In the genomic region with DNA sequence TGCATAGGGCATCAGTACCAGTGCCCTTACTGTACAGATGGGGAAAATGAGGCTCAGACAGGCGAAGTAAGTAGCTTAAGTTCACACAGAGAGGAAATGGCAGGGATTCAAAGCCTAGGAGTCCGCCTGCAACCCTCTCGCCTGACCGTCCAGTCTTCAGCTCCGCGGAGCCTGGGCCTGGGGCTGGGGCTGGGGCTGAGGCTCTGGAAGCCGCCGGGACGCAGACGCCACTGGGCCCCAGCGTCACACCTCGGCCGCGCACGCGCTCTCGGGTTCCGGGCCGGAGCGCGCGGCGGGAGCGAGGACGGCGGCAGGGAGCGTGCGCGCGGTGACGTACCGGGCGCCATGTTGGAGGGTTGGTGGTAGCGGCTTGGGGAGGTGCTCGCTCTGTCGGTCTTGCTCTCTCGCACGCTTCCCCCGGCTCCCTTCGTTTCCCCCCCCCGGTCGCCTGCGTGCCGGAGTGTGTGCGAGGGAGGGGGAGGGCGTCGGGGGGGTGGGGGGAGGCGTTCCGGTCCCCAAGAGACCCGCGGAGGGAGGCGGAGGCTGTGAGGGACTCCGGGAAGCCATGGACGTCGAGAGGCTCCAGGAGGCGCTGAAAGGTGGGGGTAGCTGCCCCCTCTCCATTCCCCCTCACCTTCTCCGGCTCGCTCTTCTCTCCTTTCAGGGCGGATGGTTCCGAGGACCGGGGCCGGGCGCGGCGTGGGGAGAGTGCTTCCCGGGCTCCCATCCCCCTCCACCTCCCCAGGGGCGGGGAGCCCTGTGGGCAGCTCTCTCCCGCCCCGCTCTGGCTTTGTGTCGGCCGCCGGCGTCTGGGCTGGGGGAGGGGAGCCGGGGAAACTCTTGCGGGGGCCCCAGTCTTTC, we compare ENCODE assay signal across 1 cellular context.
TF ChIP-seq lines count a peak whose summit lies in the region.

A gene with protein sequence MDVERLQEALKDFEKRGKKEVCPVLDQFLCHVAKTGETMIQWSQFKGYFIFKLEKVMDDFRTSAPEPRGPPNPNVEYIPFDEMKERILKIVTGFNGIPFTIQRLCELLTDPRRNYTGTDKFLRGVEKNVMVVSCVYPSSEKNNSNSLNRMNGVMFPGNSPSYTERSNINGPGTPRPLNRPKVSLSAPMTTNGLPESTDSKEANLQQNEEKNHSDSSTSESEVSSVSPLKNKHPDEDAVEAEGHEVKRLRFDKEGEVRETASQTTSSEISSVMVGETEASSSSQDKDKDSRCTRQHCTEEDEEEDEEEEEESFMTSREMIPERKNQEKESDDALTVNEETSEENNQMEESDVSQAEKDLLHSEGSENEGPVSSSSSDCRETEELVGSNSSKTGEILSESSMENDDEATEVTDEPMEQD (plus strand): TSS at position 339 of the 861 bp plus-strand sequence. CDS start 227 bp downstream, at position 566.

TF ChIP-seq in HepG2, 621 proteins besides CTCF, POLR2A, EP300 and RAD21 (continued from another document and continues in another):
- TF ChIP-seq, protein P1, sequence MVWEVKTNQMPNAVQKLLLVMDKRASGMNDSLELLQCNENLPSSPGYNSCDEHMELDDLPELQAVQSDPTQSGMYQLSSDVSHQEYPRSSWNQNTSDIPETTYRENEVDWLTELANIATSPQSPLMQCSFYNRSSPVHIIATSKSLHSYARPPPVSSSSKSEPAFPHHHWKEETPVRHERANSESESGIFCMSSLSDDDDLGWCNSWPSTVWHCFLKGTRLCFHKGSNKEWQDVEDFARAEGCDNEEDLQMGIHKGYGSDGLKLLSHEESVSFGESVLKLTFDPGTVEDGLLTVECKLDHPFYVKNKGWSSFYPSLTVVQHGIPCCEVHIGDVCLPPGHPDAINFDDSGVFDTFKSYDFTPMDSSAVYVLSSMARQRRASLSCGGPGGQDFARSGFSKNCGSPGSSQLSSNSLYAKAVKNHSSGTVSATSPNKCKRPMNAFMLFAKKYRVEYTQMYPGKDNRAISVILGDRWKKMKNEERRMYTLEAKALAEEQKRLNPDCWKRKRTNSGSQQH (CRISPR knock-in tag; IDR thresholded peaks at IDR 0.05; ENCODE audit: low read depth): peak; percentile 67
- peak; percentile 88 for TF ChIP-seq SAFB2 (CRISPR knock-in tag; IDR thresholded peaks at IDR 0.05; ENCODE audit: borderline replicate concordance, low read depth)
- peak; percentile 74; the same call in 1 of the 2 replicates for TF ChIP-seq KLF6 (CRISPR knock-in tag; IDR thresholded peaks at IDR 0.05)
- TF ChIP-seq, protein P2, sequence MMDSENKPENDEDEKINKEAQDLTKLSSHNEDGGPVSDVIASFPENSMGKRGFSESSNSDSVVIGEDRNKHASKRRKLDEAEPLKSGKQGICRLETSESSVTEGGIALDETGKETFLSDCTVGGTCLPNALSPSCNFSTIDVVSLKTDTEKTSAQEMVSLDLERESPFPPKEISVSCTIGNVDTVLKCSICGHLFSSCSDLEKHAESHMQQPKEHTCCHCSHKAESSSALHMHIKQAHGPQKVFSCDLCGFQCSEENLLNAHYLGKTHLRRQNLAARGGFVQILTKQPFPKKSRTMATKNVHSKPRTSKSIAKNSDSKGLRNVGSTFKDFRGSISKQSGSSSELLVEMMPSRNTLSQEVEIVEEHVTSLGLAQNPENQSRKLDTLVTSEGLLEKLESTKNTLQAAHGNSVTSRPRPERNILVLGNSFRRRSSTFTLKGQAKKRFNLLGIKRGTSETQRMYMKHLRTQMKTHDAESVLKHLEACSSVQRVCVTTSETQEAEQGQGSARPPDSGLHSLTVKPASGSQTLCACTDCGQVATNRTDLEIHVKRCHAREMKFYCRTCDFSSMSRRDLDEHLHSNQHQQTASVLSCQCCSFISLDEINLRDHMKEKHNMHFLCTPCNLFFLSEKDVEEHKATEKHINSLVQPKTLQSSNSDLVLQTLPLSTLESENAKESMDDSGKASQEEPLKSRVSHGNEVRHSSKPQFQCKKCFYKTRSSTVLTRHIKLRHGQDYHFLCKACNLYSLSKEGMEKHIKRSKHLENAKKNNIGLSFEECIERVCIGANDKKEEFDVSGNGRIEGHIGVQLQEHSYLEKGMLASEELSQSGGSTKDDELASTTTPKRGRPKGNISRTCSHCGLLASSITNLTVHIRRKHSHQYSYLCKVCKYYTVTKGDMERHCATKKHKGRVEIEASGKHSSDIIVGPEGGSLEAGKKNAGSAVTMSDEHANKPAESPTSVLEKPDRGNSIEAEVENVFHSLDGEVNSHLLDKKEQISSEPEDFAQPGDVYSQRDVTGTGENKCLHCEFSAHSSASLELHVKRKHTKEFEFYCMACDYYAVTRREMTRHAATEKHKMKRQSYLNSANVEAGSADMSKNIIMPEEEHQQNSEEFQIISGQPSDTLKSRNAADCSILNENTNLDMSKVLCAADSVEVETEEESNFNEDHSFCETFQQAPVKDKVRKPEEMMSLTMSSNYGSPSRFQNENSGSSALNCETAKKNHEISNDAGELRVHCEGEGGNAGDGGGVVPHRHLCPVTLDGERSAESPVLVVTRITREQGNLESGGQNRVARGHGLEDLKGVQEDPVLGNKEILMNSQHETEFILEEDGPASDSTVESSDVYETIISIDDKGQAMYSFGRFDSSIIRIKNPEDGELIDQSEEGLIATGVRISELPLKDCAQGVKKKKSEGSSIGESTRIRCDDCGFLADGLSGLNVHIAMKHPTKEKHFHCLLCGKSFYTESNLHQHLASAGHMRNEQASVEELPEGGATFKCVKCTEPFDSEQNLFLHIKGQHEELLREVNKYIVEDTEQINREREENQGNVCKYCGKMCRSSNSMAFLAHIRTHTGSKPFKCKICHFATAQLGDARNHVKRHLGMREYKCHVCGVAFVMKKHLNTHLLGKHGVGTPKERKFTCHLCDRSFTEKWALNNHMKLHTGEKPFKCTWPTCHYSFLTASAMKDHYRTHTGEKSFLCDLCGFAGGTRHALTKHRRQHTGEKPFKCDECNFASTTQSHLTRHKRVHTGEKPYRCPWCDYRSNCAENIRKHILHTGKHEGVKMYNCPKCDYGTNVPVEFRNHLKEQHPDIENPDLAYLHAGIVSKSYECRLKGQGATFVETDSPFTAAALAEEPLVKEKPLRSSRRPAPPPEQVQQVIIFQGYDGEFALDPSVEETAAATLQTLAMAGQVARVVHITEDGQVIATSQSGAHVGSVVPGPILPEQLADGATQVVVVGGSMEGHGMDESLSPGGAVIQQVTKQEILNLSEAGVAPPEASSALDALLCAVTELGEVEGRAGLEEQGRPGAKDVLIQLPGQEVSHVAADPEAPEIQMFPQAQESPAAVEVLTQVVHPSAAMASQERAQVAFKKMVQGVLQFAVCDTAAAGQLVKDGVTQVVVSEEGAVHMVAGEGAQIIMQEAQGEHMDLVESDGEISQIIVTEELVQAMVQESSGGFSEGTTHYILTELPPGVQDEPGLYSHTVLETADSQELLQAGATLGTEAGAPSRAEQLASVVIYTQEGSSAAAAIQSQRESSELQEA (CRISPR knock-in tag; IDR thresholded peaks at IDR 0.05; ENCODE audit: not compliant biosample characterization): peak; percentile 89
- TF ChIP-seq ZNF562 (CRISPR knock-in tag; IDR thresholded peaks at IDR 0.05; ENCODE audit: borderline replicate concordance): 0 out of 2 replicates have a peak, but pooled peaks have one; percentile 26
- TF ChIP-seq, protein P3, sequence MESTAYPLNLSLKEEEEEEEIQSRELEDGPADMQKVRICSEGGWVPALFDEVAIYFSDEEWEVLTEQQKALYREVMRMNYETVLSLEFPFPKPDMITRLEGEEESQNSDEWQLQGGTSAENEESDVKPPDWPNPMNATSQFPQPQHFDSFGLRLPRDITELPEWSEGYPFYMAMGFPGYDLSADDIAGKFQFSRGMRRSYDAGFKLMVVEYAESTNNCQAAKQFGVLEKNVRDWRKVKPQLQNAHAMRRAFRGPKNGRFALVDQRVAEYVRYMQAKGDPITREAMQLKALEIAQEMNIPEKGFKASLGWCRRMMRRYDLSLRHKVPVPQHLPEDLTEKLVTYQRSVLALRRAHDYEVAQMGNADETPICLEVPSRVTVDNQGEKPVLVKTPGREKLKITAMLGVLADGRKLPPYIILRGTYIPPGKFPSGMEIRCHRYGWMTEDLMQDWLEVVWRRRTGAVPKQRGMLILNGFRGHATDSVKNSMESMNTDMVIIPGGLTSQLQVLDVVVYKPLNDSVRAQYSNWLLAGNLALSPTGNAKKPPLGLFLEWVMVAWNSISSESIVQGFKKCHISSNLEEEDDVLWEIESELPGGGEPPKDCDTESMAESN (CRISPR knock-in tag; conservative IDR thresholded peaks at IDR 0.05): no peak; the same call in 1 of the 2 replicates
- no peak for TF ChIP-seq RCOR2 (CRISPR knock-in tag; IDR thresholded peaks at IDR 0.05)
- TF ChIP-seq ZKSCAN5 (CRISPR knock-in tag; IDR thresholded peaks at IDR 0.05): no peak
- TF ChIP-seq, protein P4, sequence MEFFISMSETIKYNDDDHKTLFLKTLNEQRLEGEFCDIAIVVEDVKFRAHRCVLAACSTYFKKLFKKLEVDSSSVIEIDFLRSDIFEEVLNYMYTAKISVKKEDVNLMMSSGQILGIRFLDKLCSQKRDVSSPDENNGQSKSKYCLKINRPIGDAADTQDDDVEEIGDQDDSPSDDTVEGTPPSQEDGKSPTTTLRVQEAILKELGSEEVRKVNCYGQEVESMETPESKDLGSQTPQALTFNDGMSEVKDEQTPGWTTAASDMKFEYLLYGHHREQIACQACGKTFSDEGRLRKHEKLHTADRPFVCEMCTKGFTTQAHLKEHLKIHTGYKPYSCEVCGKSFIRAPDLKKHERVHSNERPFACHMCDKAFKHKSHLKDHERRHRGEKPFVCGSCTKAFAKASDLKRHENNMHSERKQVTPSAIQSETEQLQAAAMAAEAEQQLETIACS (CRISPR knock-in tag; IDR thresholded peaks at IDR 0.05): peak; percentile 99
- 0 out of 2 replicates have a peak, but pooled peaks have one; percentile 56 for TF ChIP-seq ISX (CRISPR knock-in tag; conservative IDR thresholded peaks at IDR 0.05)
- TF ChIP-seq ZNF841 (CRISPR knock-in tag; IDR thresholded peaks at IDR 0.05; ENCODE audit: borderline replicate concordance): no peak
- no peak for TF ChIP-seq FOXA1 (IDR thresholded peaks at IDR 0.05)
- 0 out of 2 replicates have a peak, but pooled peaks have one; percentile 17 for TF ChIP-seq FOXA1 (CRISPR knock-in tag; IDR thresholded peaks at IDR 0.05)
- no peak for TF ChIP-seq RXRA (CRISPR knock-in tag; IDR thresholded peaks at IDR 0.05)
- no peak for TF ChIP-seq HNF4G (IDR thresholded peaks at IDR 0.05; ENCODE audit: borderline replicate concordance, low read depth, low read length)
- peak; percentile 36; the same call in 1 of the 2 replicates for TF ChIP-seq HNF4G (CRISPR knock-in tag; IDR thresholded peaks at IDR 0.05; ENCODE audit: borderline replicate concordance, low read depth)
- no peak; the same call in 1 of the 2 replicates for TF ChIP-seq MIXL1 (CRISPR knock-in tag; IDR thresholded peaks at IDR 0.05)
- peak; percentile 84 for TF ChIP-seq MEIS2 (CRISPR knock-in tag; IDR thresholded peaks at IDR 0.05)
- peak; percentile 95 for TF ChIP-seq YY1 (IDR thresholded peaks at IDR 0.05; ENCODE audit: insufficient read depth, insufficient replicate concordance, low read depth, low read length)
- TF ChIP-seq JDP2 (CRISPR knock-in tag; IDR thresholded peaks at IDR 0.05; ENCODE audit: borderline replicate concordance): no peak
- TF ChIP-seq, protein P5, sequence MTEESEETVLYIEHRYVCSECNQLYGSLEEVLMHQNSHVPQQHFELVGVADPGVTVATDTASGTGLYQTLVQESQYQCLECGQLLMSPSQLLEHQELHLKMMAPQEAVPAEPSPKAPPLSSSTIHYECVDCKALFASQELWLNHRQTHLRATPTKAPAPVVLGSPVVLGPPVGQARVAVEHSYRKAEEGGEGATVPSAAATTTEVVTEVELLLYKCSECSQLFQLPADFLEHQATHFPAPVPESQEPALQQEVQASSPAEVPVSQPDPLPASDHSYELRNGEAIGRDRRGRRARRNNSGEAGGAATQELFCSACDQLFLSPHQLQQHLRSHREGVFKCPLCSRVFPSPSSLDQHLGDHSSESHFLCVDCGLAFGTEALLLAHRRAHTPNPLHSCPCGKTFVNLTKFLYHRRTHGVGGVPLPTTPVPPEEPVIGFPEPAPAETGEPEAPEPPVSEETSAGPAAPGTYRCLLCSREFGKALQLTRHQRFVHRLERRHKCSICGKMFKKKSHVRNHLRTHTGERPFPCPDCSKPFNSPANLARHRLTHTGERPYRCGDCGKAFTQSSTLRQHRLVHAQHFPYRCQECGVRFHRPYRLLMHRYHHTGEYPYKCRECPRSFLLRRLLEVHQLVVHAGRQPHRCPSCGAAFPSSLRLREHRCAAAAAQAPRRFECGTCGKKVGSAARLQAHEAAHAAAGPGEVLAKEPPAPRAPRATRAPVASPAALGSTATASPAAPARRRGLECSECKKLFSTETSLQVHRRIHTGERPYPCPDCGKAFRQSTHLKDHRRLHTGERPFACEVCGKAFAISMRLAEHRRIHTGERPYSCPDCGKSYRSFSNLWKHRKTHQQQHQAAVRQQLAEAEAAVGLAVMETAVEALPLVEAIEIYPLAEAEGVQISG (CRISPR knock-in tag; IDR thresholded peaks at IDR 0.05): peak; percentile 63; the same call in 1 of the 2 replicates
- TF ChIP-seq, protein P6, sequence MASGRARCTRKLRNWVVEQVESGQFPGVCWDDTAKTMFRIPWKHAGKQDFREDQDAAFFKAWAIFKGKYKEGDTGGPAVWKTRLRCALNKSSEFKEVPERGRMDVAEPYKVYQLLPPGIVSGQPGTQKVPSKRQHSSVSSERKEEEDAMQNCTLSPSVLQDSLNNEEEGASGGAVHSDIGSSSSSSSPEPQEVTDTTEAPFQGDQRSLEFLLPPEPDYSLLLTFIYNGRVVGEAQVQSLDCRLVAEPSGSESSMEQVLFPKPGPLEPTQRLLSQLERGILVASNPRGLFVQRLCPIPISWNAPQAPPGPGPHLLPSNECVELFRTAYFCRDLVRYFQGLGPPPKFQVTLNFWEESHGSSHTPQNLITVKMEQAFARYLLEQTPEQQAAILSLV (CRISPR knock-in tag; IDR thresholded peaks at IDR 0.05; ENCODE audit: borderline replicate concordance): 0 out of 2 replicates have a peak, but pooled peaks have one; percentile 66
- no peak for TF ChIP-seq HNRNPH1 (optimal IDR thresholded peaks at IDR 0.05; ENCODE audit: low read depth, low read length)
- no peak for TF ChIP-seq NCOR1 (IDR thresholded peaks at IDR 0.05; ENCODE audit: borderline replicate concordance, low read length)
- peak; percentile 84; the same call in 1 of the 2 replicates for TF ChIP-seq CENPT (CRISPR knock-in tag; IDR thresholded peaks at IDR 0.05; ENCODE audit: low read depth)
- TF ChIP-seq, protein P7, sequence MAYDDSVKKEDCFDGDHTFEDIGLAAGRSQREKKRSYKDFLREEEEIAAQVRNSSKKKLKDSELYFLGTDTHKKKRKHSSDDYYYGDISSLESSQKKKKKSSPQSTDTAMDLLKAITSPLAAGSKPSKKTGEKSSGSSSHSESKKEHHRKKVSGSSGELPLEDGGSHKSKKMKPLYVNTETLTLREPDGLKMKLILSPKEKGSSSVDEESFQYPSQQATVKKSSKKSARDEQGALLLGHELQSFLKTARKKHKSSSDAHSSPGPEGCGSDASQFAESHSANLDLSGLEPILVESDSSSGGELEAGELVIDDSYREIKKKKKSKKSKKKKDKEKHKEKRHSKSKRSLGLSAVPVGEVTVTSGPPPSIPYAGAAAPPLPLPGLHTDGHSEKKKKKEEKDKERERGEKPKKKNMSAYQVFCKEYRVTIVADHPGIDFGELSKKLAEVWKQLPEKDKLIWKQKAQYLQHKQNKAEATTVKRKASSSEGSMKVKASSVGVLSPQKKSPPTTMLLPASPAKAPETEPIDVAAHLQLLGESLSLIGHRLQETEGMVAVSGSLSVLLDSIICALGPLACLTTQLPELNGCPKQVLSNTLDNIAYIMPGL (CRISPR knock-in tag; IDR thresholded peaks at IDR 0.05; ENCODE audit: borderline replicate concordance in 1 of 2, low read depth in 1 of 2): peak; percentile 64 to 82; a peak in 3 of 4 replicates
- TF ChIP-seq ZNF563 (CRISPR knock-in tag; IDR thresholded peaks at IDR 0.05): peak; percentile 34; the same call in 1 of the 2 replicates
- peak; percentile 93; the same call in 1 of the 2 replicates for TF ChIP-seq ZNF180 (CRISPR knock-in tag; IDR thresholded peaks at IDR 0.05; ENCODE audit: borderline replicate concordance, low read depth)
- TF ChIP-seq ARNT (IDR thresholded peaks at IDR 0.05): no peak
- TF ChIP-seq KDM5A (IDR thresholded peaks at IDR 0.05; ENCODE audit: borderline replicate concordance, low read length): 0 out of 2 replicates have a peak, but pooled peaks have one; percentile 31
- peak; percentile 32 for TF ChIP-seq ISL2 (CRISPR knock-in tag; IDR thresholded peaks at IDR 0.05)
